In the genomic region with DNA sequence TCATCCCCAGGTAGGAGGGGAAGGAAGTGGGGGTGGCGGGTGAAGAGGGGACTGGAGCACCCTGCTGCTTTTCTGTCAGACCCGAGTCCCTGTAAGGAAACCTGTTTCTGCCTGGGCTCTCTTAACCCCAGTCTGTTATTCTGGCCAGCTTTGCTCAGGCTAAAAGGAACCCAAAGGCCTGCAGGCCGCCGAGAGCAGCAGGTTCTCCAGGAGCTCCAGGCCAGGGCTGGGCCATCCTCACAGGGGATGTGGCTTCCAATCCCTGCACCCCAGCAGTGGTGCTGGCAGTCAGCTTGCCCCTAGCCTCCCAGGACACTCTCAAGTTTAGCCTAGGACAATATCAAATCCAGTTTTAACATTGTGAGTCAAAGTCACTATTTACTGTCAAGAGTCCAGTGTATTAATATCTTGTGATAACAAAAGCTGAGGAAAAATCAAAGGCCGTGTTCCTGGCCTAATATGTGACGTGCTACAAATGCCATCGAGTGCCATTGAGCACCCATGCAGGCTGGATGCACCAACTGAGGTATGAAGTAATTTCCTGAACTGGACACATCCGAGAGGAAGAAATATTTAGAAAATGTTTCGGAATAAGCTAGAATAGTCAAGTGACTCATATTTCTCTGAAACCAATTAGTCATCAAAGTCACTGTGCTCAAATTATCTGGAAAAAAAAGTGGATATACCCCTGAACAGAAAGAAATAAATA, we compare ENCODE assay signal across 1 cellular context.
TF ChIP-seq lines count a peak whose summit lies in the region.

No MANE protein-coding gene starts in this region.

TF ChIP-seq in GM23338, 12 proteins besides CTCF, POLR2A, EP300 and RAD21 (continued from another document):
- no peak for TF ChIP-seq ZNF462 (CRISPR knock-in tag; IDR thresholded peaks at IDR 0.05)
